23 cellular contexts compared by ENCODE assay signal in the genomic region with DNA sequence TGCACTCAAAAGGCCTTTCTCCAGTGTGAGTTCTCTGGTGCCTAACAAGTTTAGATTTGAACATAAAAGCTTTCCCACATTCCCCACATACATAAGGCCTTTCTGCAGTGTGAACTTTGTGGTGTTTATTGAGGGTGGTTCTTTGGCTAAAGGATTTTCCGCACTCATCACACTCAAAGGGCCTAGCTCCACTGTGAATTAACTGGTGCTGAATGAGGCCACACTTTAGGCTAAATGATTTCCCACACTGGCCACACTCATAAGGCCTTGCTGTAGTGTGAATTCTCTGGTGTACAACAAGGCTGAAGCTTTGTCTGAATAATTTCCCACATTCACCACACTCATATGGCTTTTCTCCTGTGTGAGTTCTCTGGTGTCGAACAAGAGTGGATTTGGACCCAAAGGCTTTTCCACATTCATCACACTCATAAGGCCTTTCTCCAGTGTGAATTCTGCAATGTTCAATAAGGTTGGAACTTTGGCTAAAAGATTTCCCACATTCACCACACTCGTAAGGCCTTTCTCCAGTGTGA.
"Had no signal": no experiment of that assay in that cellular context is flagged by ENCODE, and none has a peak within 500 bp of the region (broad histone marks: within the 10 kb centered on the region; RNA-seq: fewer than 3 reads in every experiment).

No MANE protein-coding gene starts in this region.

- ATAC-seq: activated T-cell treated with anti-CD3 and anti-CD28 coated beads, Interleukin-2, amount 50 U/mL, for 4 hours; activated T-helper 17 cell treated with anti-CD3 and anti-CD28 coated beads, Interleukin-2, amount 50 U/mL, for 72 hours; gastrocnemius medialis; natural killer cell treated with Interleukin-12 subunit alpha and Interleukin-12 subunit beta and Interleukin-15 and Interleukin-18, amount 100 ng/mL, for 72 hours; right cardiac atrium had no signal

- H3K27ac ChIP-seq: gastrocnemius medialis, left ventricle myocardium inferior, spleen, transverse colon, VCaP had no signal

- H3K4me3 Mint-ChIP-seq: activated CD4-positive, alpha-beta memory T cell treated with anti-CD3 and anti-CD28 coated beads, Interleukin-2, amount 10 ng/mL, durations not matched to agents 7 days and 5 days; activated CD4-positive, alpha-beta T cell treated with anti-CD3 and anti-CD28 coated beads, Interleukin-2, amount 10 ng/mL, durations not matched to agents 7 days and 5 days; activated T-cell treated with anti-CD3 and anti-CD28 coated beads, Interleukin-2, amount 50 U/mL, for 4 hours; activated T-helper 17 cell treated with anti-CD3 and anti-CD28 coated beads, Interleukin-2, amount 50 U/mL, for 72 hours; natural killer cell treated with Interleukin-12 subunit alpha and Interleukin-12 subunit beta and Interleukin-15 and Interleukin-18, amount 100 ng/mL, for 72 hours; T-helper 1 cell treated with Interleukin-12 subunit alpha and Interleukin-12 subunit beta and Interleukin-4 antibody, amounts not matched to agents 30 μg/mL and 1 μg/mL, for 36 hours had no signal

- DNase-seq: activated CD4-positive, alpha-beta memory T cell treated with anti-CD3 and anti-CD28 coated beads, Interleukin-2, amount 10 ng/mL, durations not matched to agents 7 days and 5 days; activated CD4-positive, alpha-beta T cell treated with anti-CD3 and anti-CD28 coated beads, Interleukin-2, amount 10 ng/mL, durations not matched to agents 7 days and 5 days; activated CD4-positive, CD25-positive, alpha-beta regulatory T cell treated with anti-CD3 and anti-CD28 coated beads, Interleukin-2, amount 50 U/mL, for 72 hours; activated gamma-delta T cell treated with Interleukin-2 at 50 U/mL for 16 hours; activated naive CD4-positive, alpha-beta T cell treated with anti-CD3 and anti-CD28 coated beads, Interleukin-2, amount 50 U/mL, for 16 hours; activated T-cell treated with anti-CD3 and anti-CD28 coated beads, Interleukin-2, amount 50 U/mL, for 4 hours; amygdala; central memory CD4-positive, alpha-beta T cell; effector CD8-positive, alpha-beta T cell; erythroblast; gastrocnemius medialis; glutamatergic neuron; left ventricle myocardium inferior; posterior cingulate gyrus; right cardiac atrium; spleen; stimulated activated naive CD4-positive, alpha-beta T cell; T-helper 9 cell; transverse colon had no signal

- H3K27ac Mint-ChIP-seq: activated CD4-positive, alpha-beta memory T cell treated with anti-CD3 and anti-CD28 coated beads, Interleukin-2, amount 10 ng/mL, durations not matched to agents 7 days and 5 days; activated CD4-positive, alpha-beta T cell treated with anti-CD3 and anti-CD28 coated beads, Interleukin-2, amount 10 ng/mL, durations not matched to agents 7 days and 5 days; activated T-helper 17 cell treated with anti-CD3 and anti-CD28 coated beads, Interleukin-2, amount 50 U/mL, for 72 hours; natural killer cell treated with Interleukin-12 subunit alpha and Interleukin-12 subunit beta and Interleukin-15 and Interleukin-18, amount 100 ng/mL, for 72 hours; T-helper 1 cell treated with Interleukin-12 subunit alpha and Interleukin-12 subunit beta and Interleukin-4 antibody, amounts not matched to agents 30 μg/mL and 1 μg/mL, for 36 hours had no signal

- H3K27me3 ChIP-seq: gastrocnemius medialis, spleen, transverse colon had no signal

- H3K4me3 ChIP-seq: gastrocnemius medialis, left ventricle myocardium inferior, transverse colon had no signal

- H3K27me3 Mint-ChIP-seq: activated CD4-positive, alpha-beta memory T cell treated with anti-CD3 and anti-CD28 coated beads, Interleukin-2, amount 10 ng/mL, durations not matched to agents 7 days and 5 days; activated CD4-positive, alpha-beta T cell treated with anti-CD3 and anti-CD28 coated beads, Interleukin-2, amount 10 ng/mL, durations not matched to agents 7 days and 5 days; activated T-helper 17 cell treated with anti-CD3 and anti-CD28 coated beads, Interleukin-2, amount 50 U/mL, for 72 hours; natural killer cell treated with Interleukin-12 subunit alpha and Interleukin-12 subunit beta and Interleukin-15 and Interleukin-18, amount 100 ng/mL, for 72 hours had no signal
